ENCODE assay signal across 14 cellular contexts in genomic region chr13:79289557-79289956, GRCh38.
"Had no signal": no experiment of that assay in that cellular context is flagged by ENCODE, and none has a peak within 500 bp of the region (broad histone marks: within the 10 kb centered on the region; RNA-seq: fewer than 3 reads in every experiment).

No MANE protein-coding gene starts in this region.

- H3K27me3 ChIP-seq: brain microvascular endothelial cell, pancreas, uterus had no signal

- H3K36me3 ChIP-seq: brain microvascular endothelial cell, left ventricle myocardium inferior, pancreas, thoracic aorta, uterus had no signal

- H3K9me3 ChIP-seq: left ventricle myocardium inferior, pancreas, thoracic aorta, uterus had no signal

- DNase-seq: activated CD4-positive, alpha-beta T cell treated with anti-CD3 and anti-CD28 coated beads, Interleukin-2, amount 50 U/mL, for 1 hour; activated gamma-delta T cell; activated T-cell treated with anti-CD3 and anti-CD28 coated beads, Interleukin-2, amount 50 U/mL, for 1 hour; amygdala; brain microvascular endothelial cell; endodermal cell; erythroblast; left ventricle myocardium inferior; pancreas; stimulated activated CD4-positive, alpha-beta T cell treated with anti-CD3 and anti-CD28 coated beads, Interleukin-4, amount 100 ng/mL, for 1 hour; stimulated activated CD8-positive, alpha-beta memory T cell treated with anti-CD3 and anti-CD28 coated beads, Interleukin-4, amount 100 ng/mL, for 48 hours; stimulated activated naive CD8-positive, alpha-beta T cell treated with anti-CD3 and anti-CD28 coated beads, Interleukin-15, amount 100 ng/mL, for 72 hours; uterus had no signal

- ATAC-seq: pancreas; stimulated activated naive CD8-positive, alpha-beta T cell treated with anti-CD3 and anti-CD28 coated beads, Interleukin-15, amount 100 ng/mL, for 72 hours had no signal

- H3K27ac ChIP-seq: brain microvascular endothelial cell, left ventricle myocardium inferior, pancreas, thoracic aorta, uterus had no signal

- H3K4me3 ChIP-seq: left ventricle myocardium inferior, pancreas, thoracic aorta, uterus had no signal

- H3K4me1 ChIP-seq: left ventricle myocardium inferior, pancreas, uterus had no signal
